In genomic region chr19:29878973-29879654, GRCh38 we compare ENCODE assay signal across 8 cellular contexts.
DNase-seq lines count a peak whose midpoint lies in the region; ATAC-seq and TF ChIP-seq lines count a peak whose summit lies in the region.

No MANE protein-coding gene starts in this region.

- CTCF ChIA-PET in HEK293 (lab: Yijun Ruan, JAX), result interaction anchor here (0.7 to 14.5 kb wide), 9 partner anchors 22 to 788 kb away, joined by 3 to 177 read pairs (median 4); no protein-coding TSS in a partner anchor

- ATAC-seq in HG02973 (IDR thresholded peaks at IDR 0.05; ENCODE audit: unreplicated experiment) (no peak), GM18907 (IDR thresholded peaks at IDR 0.05; ENCODE audit: unreplicated experiment) (no peak)

- intact Hi-C loops in colonic mucosa (cut with DNase I), result no loop called here

- DNase-seq in AG10803 (ENCODE audit: low read depth) (peak; percentile 45), SJSA1 (ENCODE audit: low read depth in 1 of 2, low spot score in 2 of 2) (peak; percentile 32 to 60), hepatic stellate cell (ENCODE audit: low spot score) (peak; percentile 73), Kasumi-1 (lab: John Stamatoyannopoulos, UW) (no peak), colonic mucosa (no peak)

- TF ChIP-seq CTCF in AG10803 (conservative IDR thresholded peaks at IDR 0.05; ENCODE audit: low read length), result no peak
- no peak for TF ChIP-seq CTCF in HEK293 (tag by site-specific recombination; IDR thresholded peaks at IDR 0.05)
- no peak for TF ChIP-seq CTCF in colonic mucosa (IDR thresholded peaks at IDR 0.05)

- H3K4me3 ChIP-seq in AG10803 (ENCODE audit: low read length) (no peak overlapping the region), HEK293 (ENCODE audit: low read depth, low read length) (no peak overlapping the region), SJSA1 (no peak overlapping the region), colonic mucosa (no peak overlapping the region)

- no peak overlapping the region for H3K27ac ChIP-seq in HEK293 (ENCODE audit: extremely low read depth, low read depth, low read length)
- no peak overlapping the region for H3K27ac ChIP-seq in SJSA1
- H3K27ac ChIP-seq in colonic mucosa, result no peak overlapping the region

- H3K9ac ChIP-seq in colonic mucosa (ENCODE audit: low read depth in 2 of 2, low read length in 2 of 2), result no peak overlapping the region

- H3K4me1 ChIP-seq in HEK293 (ENCODE audit: control insufficient read depth, insufficient read depth, low read length), result peaks cover 12% of the 10 kb centered on the region
- H3K4me1 ChIP-seq in SJSA1 (replicated peaks), result peaks cover 14% of the 10 kb centered on the region
- H3K4me1 ChIP-seq in colonic mucosa, result no peaks in the 10 kb centered on the region

- H3K36me3 ChIP-seq in HEK293 (ENCODE audit: control insufficient read depth in 2 of 2, insufficient read depth in 1 of 2, low read length in 2 of 2) (no peaks in the 10 kb centered on the region), SJSA1 (no peaks in the 10 kb centered on the region), colonic mucosa (no peaks in the 10 kb centered on the region)

- H3K27me3 ChIP-seq in SJSA1 (replicated peaks), result no peaks in the 10 kb centered on the region
- no peaks in the 10 kb centered on the region for H3K27me3 ChIP-seq in colonic mucosa

- POLR2A ChIA-PET in HEK293 (lab: Yijun Ruan, JAX), result interaction anchor here (1.0 to 1.4 kb wide), 3 partner anchors 64 to 163 kb away, joined by 3 to 4 read pairs (median 4); no protein-coding TSS in a partner anchor

- no peaks in the 10 kb centered on the region for H3K9me3 ChIP-seq in HEK293 (ENCODE audit: control insufficient read depth, insufficient read depth, low read depth, low read length)
- no peaks in the 10 kb centered on the region for H3K9me3 ChIP-seq in SJSA1 (replicated peaks)
- no peaks in the 10 kb centered on the region for H3K9me3 ChIP-seq in colonic mucosa

TF ChIP-seq in HEK293, 187 proteins besides CTCF, POLR2A, EP300 and RAD21:
- TF ChIP-seq ZNF768 (tag by site-specific recombination; IDR thresholded peaks at IDR 0.05), result no peak
- TF ChIP-seq ZBTB17 (tag by site-specific recombination; IDR thresholded peaks at IDR 0.05), result 0 out of 2 replicates have a peak, but pooled peaks have one; percentile 30
- TF ChIP-seq ZNF639 (tag by site-specific recombination; IDR thresholded peaks at IDR 0.05), result no peak
- TF ChIP-seq SP2 (tag by site-specific recombination; IDR thresholded peaks at IDR 0.05), result peak; percentile 91
- TF ChIP-seq ZNF335 (tag by site-specific recombination; conservative IDR thresholded peaks at IDR 0.05), result peak; percentile 80
- TF ChIP-seq KLF17 (tag by site-specific recombination; IDR thresholded peaks at IDR 0.05), result 0 out of 2 replicates have a peak, but pooled peaks have one; percentile 17
- peak; percentile 86 for TF ChIP-seq ZNF341 (tag by site-specific recombination; IDR thresholded peaks at IDR 0.05; ENCODE audit: low read depth)
- TF ChIP-seq ZNF692 (tag by site-specific recombination; IDR thresholded peaks at IDR 0.05), result peak; percentile 67; the same call in 1 of the 2 replicates
- TF ChIP-seq ZNF529 (tag by site-specific recombination; IDR thresholded peaks at IDR 0.05; ENCODE audit: insufficient replicate concordance), result no peak
- peak; percentile 41 for TF ChIP-seq ZFP69B (tag by site-specific recombination; IDR thresholded peaks at IDR 0.05)
- peak; percentile 44; the same call in 1 of the 2 replicates for TF ChIP-seq PRDM10 (tag by site-specific recombination; IDR thresholded peaks at IDR 0.05)
- peak; percentile 52; the same call in 1 of the 2 replicates for TF ChIP-seq PRDM1 (tag by site-specific recombination; IDR thresholded peaks at IDR 0.05)
- no peak for TF ChIP-seq ZNF433 (tag by site-specific recombination; IDR thresholded peaks at IDR 0.05; ENCODE audit: low read depth)
- TF ChIP-seq ZNF174 (tag by site-specific recombination; IDR thresholded peaks at IDR 0.05), result no peak
- TF ChIP-seq KLF1 (tag by site-specific recombination; IDR thresholded peaks at IDR 0.05), result 0 out of 2 replicates have a peak, but pooled peaks have one; percentile 12
- peak; percentile 54; the same call in 1 of the 2 replicates for TF ChIP-seq ZNF561 (tag by site-specific recombination; IDR thresholded peaks at IDR 0.05; ENCODE audit: borderline replicate concordance)
- no peak for TF ChIP-seq ZBTB10 (tag by site-specific recombination; IDR thresholded peaks at IDR 0.05)
TF ChIP-seq in HEK293: peak in this region for 11.

Comparison
In these comparisons a context has a peak if more than half of its experiments do, and no peak if none do; other contexts are left out.
1. DNase-seq: peak in AG10803 (single experiment), SJSA1 (2 of 2) and hepatic stellate cell (single experiment); none in Kasumi-1 (0 of 2) and colonic mucosa (single experiment).